ENCODE assay signal across 1 cellular context in the genomic region with DNA sequence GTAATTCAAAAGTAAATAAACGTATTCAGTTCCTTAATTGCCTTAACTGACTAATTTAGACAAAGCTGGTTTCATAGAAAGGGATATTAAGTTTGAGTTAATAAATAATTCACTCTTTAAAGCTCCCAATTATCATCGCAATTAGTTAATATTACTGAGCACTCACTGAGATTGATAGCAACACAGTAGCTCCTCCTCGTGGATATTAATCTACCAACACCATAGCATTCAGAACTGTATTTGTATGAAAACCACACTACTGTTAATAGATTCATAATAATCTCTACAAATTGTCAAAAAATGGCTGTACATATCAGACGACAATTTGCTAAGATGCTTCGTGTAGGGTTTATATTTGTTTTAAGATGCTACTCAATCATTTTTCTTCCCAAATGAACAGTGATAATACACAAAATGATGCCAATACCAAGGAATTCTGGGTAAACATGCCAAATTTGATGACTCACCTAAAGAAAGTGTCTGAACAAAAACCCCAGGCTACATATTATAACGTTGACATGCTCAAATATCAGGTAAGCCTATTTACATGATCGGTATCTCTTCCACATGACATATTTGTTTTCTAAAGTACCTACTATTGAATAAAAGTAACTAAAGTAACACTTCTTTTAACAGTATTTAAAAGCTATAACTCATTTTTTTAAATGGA.
TF ChIP-seq lines count a peak whose summit lies in the region.

No MANE protein-coding gene starts in this region.

TF ChIP-seq in WTC11, 78 proteins besides CTCF, POLR2A, EP300 and RAD21 (continued from another document):
- TF ChIP-seq AFF4 (CRISPR knock-in tag; IDR thresholded peaks at IDR 0.05; ENCODE audit: borderline replicate concordance) (no peak), ZNF263 (CRISPR knock-in tag; IDR thresholded peaks at IDR 0.05; ENCODE audit: low read depth) (no peak), HMGXB4 (CRISPR knock-in tag; IDR thresholded peaks at IDR 0.05) (no peak)
- TF ChIP-seq, protein P1, sequence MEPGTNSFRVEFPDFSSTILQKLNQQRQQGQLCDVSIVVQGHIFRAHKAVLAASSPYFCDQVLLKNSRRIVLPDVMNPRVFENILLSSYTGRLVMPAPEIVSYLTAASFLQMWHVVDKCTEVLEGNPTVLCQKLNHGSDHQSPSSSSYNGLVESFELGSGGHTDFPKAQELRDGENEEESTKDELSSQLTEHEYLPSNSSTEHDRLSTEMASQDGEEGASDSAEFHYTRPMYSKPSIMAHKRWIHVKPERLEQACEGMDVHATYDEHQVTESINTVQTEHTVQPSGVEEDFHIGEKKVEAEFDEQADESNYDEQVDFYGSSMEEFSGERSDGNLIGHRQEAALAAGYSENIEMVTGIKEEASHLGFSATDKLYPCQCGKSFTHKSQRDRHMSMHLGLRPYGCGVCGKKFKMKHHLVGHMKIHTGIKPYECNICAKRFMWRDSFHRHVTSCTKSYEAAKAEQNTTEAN (CRISPR knock-in tag; IDR thresholded peaks at IDR 0.05): no peak
- TF ChIP-seq, protein P2, sequence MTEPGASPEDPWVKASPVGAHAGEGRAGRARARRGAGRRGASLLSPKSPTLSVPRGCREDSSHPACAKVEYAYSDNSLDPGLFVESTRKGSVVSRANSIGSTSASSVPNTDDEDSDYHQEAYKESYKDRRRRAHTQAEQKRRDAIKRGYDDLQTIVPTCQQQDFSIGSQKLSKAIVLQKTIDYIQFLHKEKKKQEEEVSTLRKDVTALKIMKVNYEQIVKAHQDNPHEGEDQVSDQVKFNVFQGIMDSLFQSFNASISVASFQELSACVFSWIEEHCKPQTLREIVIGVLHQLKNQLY (CRISPR knock-in tag; IDR thresholded peaks at IDR 0.05): no peak
